Comparison of ENCODE assay signal across 23 cellular contexts in genomic region chr2:158993030-158993429, GRCh38.
"Had no signal": no experiment of that assay in that cellular context is flagged by ENCODE, and none has a peak within 500 bp of the region (broad histone marks: within the 10 kb centered on the region; RNA-seq: fewer than 3 reads in every experiment).

No MANE protein-coding gene starts in this region.

- H3K36me3 Mint-ChIP-seq: activated CD4-positive, alpha-beta memory T cell treated with anti-CD3 and anti-CD28 coated beads for 36 hours; activated naive CD4-positive, alpha-beta T cell treated with anti-CD3 and anti-CD28 coated beads, Interleukin-2, amount 50 U/mL, for 72 hours had no signal

- H3K36me3 ChIP-seq: brain microvascular endothelial cell, cardiac muscle cell, SJCRH30 had no signal

- H3K9me3 Mint-ChIP-seq: activated CD4-positive, alpha-beta memory T cell treated with anti-CD3 and anti-CD28 coated beads for 36 hours; activated CD4-positive, alpha-beta T cell treated with anti-CD3 and anti-CD28 coated beads, Interleukin-2, amount 10 ng/mL, durations not matched to agents 7 days and 5 days; activated naive CD4-positive, alpha-beta T cell treated with anti-CD3 and anti-CD28 coated beads, Interleukin-2, amount 50 U/mL, for 72 hours; activated naive CD8-positive, alpha-beta T cell treated with anti-CD3 and anti-CD28 coated beads, Interleukin-2, amount 50 U/mL, for 24 hours; activated T-cell treated with anti-CD3 and anti-CD28 coated beads, Interleukin-2, amount 50 U/mL, for 4 hours had no signal

- H3K4me2 ChIP-seq: SK-N-SH had no signal

- H3K4me3 ChIP-seq: cardiac muscle cell, SJCRH30 had no signal

- FAIRE-seq: astrocyte had no signal

- DNase-seq: activated CD4-positive, alpha-beta memory T cell treated with anti-CD3 and anti-CD28 coated beads for 36 hours; activated CD4-positive, alpha-beta T cell treated with anti-CD3 and anti-CD28 coated beads, Interleukin-2, amount 10 ng/mL, durations not matched to agents 7 days and 5 days; activated CD4-positive, CD25-positive, alpha-beta regulatory T cell; activated CD8-positive, alpha-beta memory T cell treated with anti-CD3 and anti-CD28 coated beads for 24 hours; activated effector memory CD4-positive, alpha-beta T cell treated with anti-CD3 and anti-CD28 coated beads, Interleukin-2, amount 50 U/mL, for 16 hours; activated naive CD4-positive, alpha-beta T cell treated with Interleukin-2 at 50 U/mL for 16 hours; activated naive CD8-positive, alpha-beta T cell treated with anti-CD3 and anti-CD28 coated beads, Interleukin-2, amount 50 U/mL, for 24 hours; activated T-cell treated with anti-CD3 and anti-CD28 coated beads, Interleukin-2, amount 50 U/mL, for 4 hours; amniotic stem cell; brain microvascular endothelial cell; NCI-H1105 treated with DMSO at 0.1 percent for 48 hours; NCI-H1436 treated with DMSO at 0.1 percent for 48 hours; NCI-H187; NCI-H2081; NCI-H510A treated with DMSO at 0.1 percent for 48 hours; SJCRH30; SK-N-SH; T-helper 1 cell had no signal

- H3K9me3 ChIP-seq: SJCRH30, SK-N-SH had no signal

- H3K4me1 Mint-ChIP-seq: activated CD4-positive, alpha-beta T cell treated with anti-CD3 and anti-CD28 coated beads, Interleukin-2, amount 10 ng/mL, durations not matched to agents 7 days and 5 days; activated naive CD8-positive, alpha-beta T cell treated with anti-CD3 and anti-CD28 coated beads, Interleukin-2, amount 50 U/mL, for 24 hours had no signal

- H3K27ac ChIP-seq: brain microvascular endothelial cell, SJCRH30, VCaP had no signal

- H3K9me2 ChIP-seq: SK-N-SH had no signal

- ATAC-seq: activated naive CD4-positive, alpha-beta T cell treated with anti-CD3 and anti-CD28 coated beads, Interleukin-2, amount 50 U/mL, for 72 hours; activated naive CD8-positive, alpha-beta T cell treated with anti-CD3 and anti-CD28 coated beads, Interleukin-2, amount 50 U/mL, for 24 hours; activated T-cell treated with anti-CD3 and anti-CD28 coated beads, Interleukin-2, amount 50 U/mL, for 4 hours; Right ventricle myocardium inferior had no signal

- H3K4me3 Mint-ChIP-seq: activated CD4-positive, alpha-beta memory T cell treated with anti-CD3 and anti-CD28 coated beads for 36 hours; activated CD4-positive, alpha-beta T cell treated with anti-CD3 and anti-CD28 coated beads, Interleukin-2, amount 10 ng/mL, durations not matched to agents 7 days and 5 days; activated naive CD8-positive, alpha-beta T cell treated with anti-CD3 and anti-CD28 coated beads, Interleukin-2, amount 50 U/mL, for 24 hours; activated T-cell treated with anti-CD3 and anti-CD28 coated beads, Interleukin-2, amount 50 U/mL, for 4 hours had no signal

- H3K27me3 ChIP-seq: brain microvascular endothelial cell, cardiac muscle cell, SJCRH30 had no signal

- H3K4me1 ChIP-seq: SJCRH30 had no signal

- H3K27ac Mint-ChIP-seq: activated CD4-positive, alpha-beta memory T cell treated with anti-CD3 and anti-CD28 coated beads for 36 hours; activated CD4-positive, alpha-beta T cell treated with anti-CD3 and anti-CD28 coated beads, Interleukin-2, amount 10 ng/mL, durations not matched to agents 7 days and 5 days; activated naive CD4-positive, alpha-beta T cell treated with anti-CD3 and anti-CD28 coated beads, Interleukin-2, amount 50 U/mL, for 72 hours; activated naive CD8-positive, alpha-beta T cell treated with anti-CD3 and anti-CD28 coated beads, Interleukin-2, amount 50 U/mL, for 24 hours had no signal
